ENCODE assay signal across 9 cellular contexts in genomic region chr19:10962863-10963262, GRCh38. TPM values are rescaled to one million over a fixed set of nuclear protein-coding genes. Genes with fewer than 3 reads are reported as not detected.
DNase-seq lines count a peak whose midpoint lies in the region; TF ChIP-seq lines count a peak whose summit lies in the region.
"Had no signal": no experiment of that assay in that cellular context is flagged by ENCODE, and none has a peak within 500 bp of the region (broad histone marks: within the 10 kb centered on the region; RNA-seq: fewer than 3 reads in every experiment).

No MANE protein-coding gene starts in this region.

- peaks cover 9% of the 10 kb centered on the region for H3K36me3 Mint-ChIP-seq in activated naive CD8-positive, alpha-beta T cell treated with anti-CD3 and anti-CD28 coated beads for 36 hours
- peaks cover 2% of the 10 kb centered on the region for H3K36me3 Mint-ChIP-seq in mesothelial cell of epicardium

- H3K4me3 Mint-ChIP-seq in activated naive CD8-positive, alpha-beta T cell treated with anti-CD3 and anti-CD28 coated beads for 36 hours, result peak overlapping the region; percentile 90
- peak overlapping the region; percentile 89 for H3K4me3 Mint-ChIP-seq in mesothelial cell of epicardium

- no peak overlapping the region for H3K27ac Mint-ChIP-seq in activated naive CD8-positive, alpha-beta T cell treated with anti-CD3 and anti-CD28 coated beads for 36 hours
- H3K27ac Mint-ChIP-seq in mesothelial cell of epicardium, result peak overlapping the region; percentile 98

- H3K4me3 ChIP-seq in BE2C (ENCODE audit: low read depth, low read length) (peak overlapping the region; percentile 98; the same call in 1 of the 2 replicates), HFF-Myc (replicated peaks; ENCODE audit: low read depth, low read length) (peak overlapping the region; percentile 98)

- DNase-seq in BE2C, result no peak
- DNase-seq in HFF-Myc (ENCODE audit: extremely low read depth, low read depth), result no peak
- DNase-seq in activated naive CD8-positive, alpha-beta T cell treated with anti-CD3 and anti-CD28 coated beads for 36 hours, result no peak
- no peak for DNase-seq in mesothelial cell of epicardium (ENCODE audit: low spot score in 2 of 2, unreplicated experiment in 2 of 2)
- no peak for DNase-seq in AG08396 (ENCODE audit: low spot score)
- DNase-seq in NCI-H345 treated with DMSO at 0.1 percent for 48 hours (lab: John Stamatoyannopoulos, UW; ENCODE audit: unreplicated experiment), result no peak
- DNase-seq in ecto neural progenitor cell (ENCODE audit: low spot score), result no peak
- no peak for DNase-seq in cortex of kidney (lab: John Stamatoyannopoulos, UW)
- DNase-seq: DMS 273 treated with DMSO at 0.1 percent for 48 hours had no signal

- peaks cover 47% of the 10 kb centered on the region for H3K4me1 Mint-ChIP-seq in activated naive CD8-positive, alpha-beta T cell treated with anti-CD3 and anti-CD28 coated beads for 36 hours
- H3K4me1 Mint-ChIP-seq in mesothelial cell of epicardium, result peaks cover 29% of the 10 kb centered on the region

- H3K27me3 ChIP-seq in BE2C, result no peaks in the 10 kb centered on the region

- H3K4me1 ChIP-seq in BE2C, result no peaks in the 10 kb centered on the region; the same call in 1 of the 2 replicates

- H3K36me3 ChIP-seq in BE2C, result peaks cover 17% of the 10 kb centered on the region

- TF ChIP-seq CTCF in BE2C (IDR thresholded peaks at IDR 0.05; ENCODE audit: low read depth, low read length) (no peak), HFF-Myc (IDR thresholded peaks at IDR 0.05; ENCODE audit: low read depth, low read length, missing control alignments) (no peak), mesothelial cell of epicardium (IDR thresholded peaks at IDR 0.05; ENCODE audit: unreplicated experiment) (no peak)

- peaks cover 1% of the 10 kb centered on the region for H3K9me3 Mint-ChIP-seq in activated naive CD8-positive, alpha-beta T cell treated with anti-CD3 and anti-CD28 coated beads for 36 hours
- no peaks in the 10 kb centered on the region for H3K9me3 Mint-ChIP-seq in mesothelial cell of epicardium

- H3K27me3 Mint-ChIP-seq in activated naive CD8-positive, alpha-beta T cell treated with anti-CD3 and anti-CD28 coated beads for 36 hours, result no peaks in the 10 kb centered on the region
- no peaks in the 10 kb centered on the region for H3K27me3 Mint-ChIP-seq in mesothelial cell of epicardium (ENCODE audit: low read depth)

- H3K9me3 ChIP-seq in BE2C, result no peaks in the 10 kb centered on the region; the same call in 1 of the 2 replicates

RNA-seq across cellular contexts. Expression of gene SMARCA4, which starts 2.0 kb away (rescaled TPM):
- 264 TPM for polyA plus RNA-seq in BE2C (2012; ENCODE audit: insufficient read depth, insufficient read length, low read depth)
- total RNA-seq in activated naive CD8-positive, alpha-beta T cell treated with anti-CD3 and anti-CD28 coated beads for 36 hours, result 100 to 1,000 TPM; 108 to 109 TPM
- 251 to 274 TPM (median 259 TPM) in 3 replicates for total RNA-seq in mesothelial cell of epicardium

RNA-seq across cellular contexts. Expression of gene TIMM29, which starts 34.3 kb away (rescaled TPM):
- polyA plus RNA-seq in BE2C (2012; ENCODE audit: insufficient read depth, insufficient read length, low read depth), result 62.4 TPM
- total RNA-seq in activated naive CD8-positive, alpha-beta T cell treated with anti-CD3 and anti-CD28 coated beads for 36 hours, result 10 to 100 TPM; 17.6 to 19.0 TPM
- 25.5 to 31.5 TPM (median 26.8 TPM) in 3 replicates for total RNA-seq in mesothelial cell of epicardium

RNA-seq across cellular contexts. Expression of gene YIPF2, which starts 34.4 kb away (rescaled TPM):
- 112 TPM for polyA plus RNA-seq in BE2C (2012; ENCODE audit: insufficient read depth, insufficient read length, low read depth)
- total RNA-seq in activated naive CD8-positive, alpha-beta T cell treated with anti-CD3 and anti-CD28 coated beads for 36 hours, result 10 to 100 TPM; 22.3 to 24.0 TPM
- 62.8 to 66.2 TPM (median 64.4 TPM) in 3 replicates for total RNA-seq in mesothelial cell of epicardium
